Comparison of ENCODE assay signal across 1 cellular context in the genomic region with DNA sequence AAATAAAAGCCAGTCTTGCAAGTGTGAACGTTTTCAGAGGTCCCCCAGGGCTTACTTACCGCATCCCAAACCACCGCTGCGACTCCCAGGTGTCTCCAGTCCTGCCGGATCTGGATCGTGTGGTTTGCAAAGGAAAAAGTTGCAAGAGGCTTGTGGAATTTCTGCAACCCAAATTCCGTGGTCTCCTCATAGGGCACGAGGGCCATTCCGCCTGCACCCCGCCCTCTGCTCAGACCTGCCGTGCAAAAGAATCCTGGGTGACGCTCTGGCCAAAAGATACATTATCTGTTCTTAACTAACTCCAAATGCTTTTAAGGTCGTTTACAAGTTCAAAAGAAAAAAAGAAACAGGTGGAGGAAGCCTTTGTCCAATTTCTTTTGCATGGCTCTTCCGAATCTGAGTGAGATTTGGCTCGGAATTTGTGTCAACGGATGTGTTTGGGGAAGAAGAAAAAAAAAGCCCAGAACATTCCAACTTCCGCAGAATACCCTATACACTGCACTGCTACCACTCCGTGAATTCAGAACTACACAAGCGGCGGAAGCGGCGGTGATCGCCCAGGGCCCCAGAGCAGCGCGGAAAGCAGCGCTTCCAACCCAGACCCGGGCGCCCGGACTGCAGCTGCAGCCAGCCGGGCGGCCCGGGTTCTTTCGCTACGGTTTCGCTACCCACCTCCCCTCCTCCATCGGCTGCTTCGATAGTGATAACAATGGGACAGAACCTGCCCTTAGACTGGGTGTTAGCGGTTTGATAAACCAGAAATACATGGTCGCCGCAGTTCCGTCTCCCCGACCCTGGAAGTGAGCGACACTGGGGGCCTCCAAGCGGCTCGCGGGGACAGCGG.
TF ChIP-seq lines count a peak whose summit lies in the region.

No MANE protein-coding gene starts in this region.

TF ChIP-seq in H1, 55 proteins besides CTCF, POLR2A, EP300 and RAD21:
- TF ChIP-seq, protein P1, sequence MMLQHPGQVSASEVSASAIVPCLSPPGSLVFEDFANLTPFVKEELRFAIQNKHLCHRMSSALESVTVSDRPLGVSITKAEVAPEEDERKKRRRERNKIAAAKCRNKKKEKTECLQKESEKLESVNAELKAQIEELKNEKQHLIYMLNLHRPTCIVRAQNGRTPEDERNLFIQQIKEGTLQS (IDR thresholded peaks at IDR 0.05; ENCODE audit: insufficient read depth, low read depth, low read length), result no peak
- TF ChIP-seq, protein P2, sequence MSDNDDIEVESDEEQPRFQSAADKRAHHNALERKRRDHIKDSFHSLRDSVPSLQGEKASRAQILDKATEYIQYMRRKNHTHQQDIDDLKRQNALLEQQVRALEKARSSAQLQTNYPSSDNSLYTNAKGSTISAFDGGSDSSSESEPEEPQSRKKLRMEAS (IDR thresholded peaks at IDR 0.05), result no peak
- TF ChIP-seq YY1 (IDR thresholded peaks at IDR 0.05; ENCODE audit: low read depth, low read length), result 0 out of 2 replicates have a peak, but pooled peaks have one; percentile 10
- peak; percentile 47 for TF ChIP-seq ASH2L (IDR thresholded peaks at IDR 0.05; ENCODE audit: low read length)
- TF ChIP-seq RNF2 (IDR thresholded peaks at IDR 0.05; ENCODE audit: borderline replicate concordance, low read depth, low read length, missing control alignments, poor library complexity, severe bottlenecking), result no peak
- TF ChIP-seq RFX5 (IDR thresholded peaks at IDR 0.05; ENCODE audit: borderline replicate concordance, low read depth, low read length), result no peak
- TF ChIP-seq SIN3A (conservative IDR thresholded peaks at IDR 0.05 in 1 of 2, IDR thresholded peaks at IDR 0.05 in 1 of 2; ENCODE audit: low read depth in 1 of 2, low read length in 2 of 2), result 0 out of 4 replicates have a peak, but pooled peaks of 1 of the 2 experiments have one; percentile 21
- peak; percentile 56; the same call in 1 of the 2 replicates for TF ChIP-seq TBP (IDR thresholded peaks at IDR 0.05; ENCODE audit: low read depth, low read length)
- TF ChIP-seq CREB1 (IDR thresholded peaks at IDR 0.05), result no peak
- no peak for TF ChIP-seq TCF12 (IDR thresholded peaks at IDR 0.05; ENCODE audit: low read depth, low read length)
- TF ChIP-seq SRF (IDR thresholded peaks at IDR 0.05; ENCODE audit: low read depth, low read length), result no peak
- no peak for TF ChIP-seq GTF2F1 (IDR thresholded peaks at IDR 0.05; ENCODE audit: borderline replicate concordance, low read depth, low read length)
- no peak for TF ChIP-seq JUND (IDR thresholded peaks at IDR 0.05; ENCODE audit: low read length)
- peak; percentile 59 for TF ChIP-seq TAF7 (optimal IDR thresholded peaks at IDR 0.05; ENCODE audit: borderline replicate concordance, low read depth, low read length)
- TF ChIP-seq SP2 (IDR thresholded peaks at IDR 0.05; ENCODE audit: low read length), result no peak
- TF ChIP-seq POU5F1 (IDR thresholded peaks at IDR 0.05; ENCODE audit: low read depth, low read length), result no peak
- TF ChIP-seq HDAC6 (IDR thresholded peaks at IDR 0.05; ENCODE audit: low read depth, low read length), result no peak
- no peak for TF ChIP-seq CBX5 (IDR thresholded peaks at IDR 0.05; ENCODE audit: low read depth, low read length)
- TF ChIP-seq BRCA1 (IDR thresholded peaks at IDR 0.05; ENCODE audit: low read depth, low read length), result no peak
- TF ChIP-seq, protein P3, sequence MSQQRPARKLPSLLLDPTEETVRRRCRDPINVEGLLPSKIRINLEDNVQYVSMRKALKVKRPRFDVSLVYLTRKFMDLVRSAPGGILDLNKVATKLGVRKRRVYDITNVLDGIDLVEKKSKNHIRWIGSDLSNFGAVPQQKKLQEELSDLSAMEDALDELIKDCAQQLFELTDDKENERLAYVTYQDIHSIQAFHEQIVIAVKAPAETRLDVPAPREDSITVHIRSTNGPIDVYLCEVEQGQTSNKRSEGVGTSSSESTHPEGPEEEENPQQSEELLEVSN (IDR thresholded peaks at IDR 0.05), result no peak
- TF ChIP-seq SIRT6 (IDR thresholded peaks at IDR 0.05; ENCODE audit: low read length), result no peak
TF ChIP-seq in H1: peak in this region for 5.
